8 cellular contexts compared by ENCODE assay signal in the genomic region with DNA sequence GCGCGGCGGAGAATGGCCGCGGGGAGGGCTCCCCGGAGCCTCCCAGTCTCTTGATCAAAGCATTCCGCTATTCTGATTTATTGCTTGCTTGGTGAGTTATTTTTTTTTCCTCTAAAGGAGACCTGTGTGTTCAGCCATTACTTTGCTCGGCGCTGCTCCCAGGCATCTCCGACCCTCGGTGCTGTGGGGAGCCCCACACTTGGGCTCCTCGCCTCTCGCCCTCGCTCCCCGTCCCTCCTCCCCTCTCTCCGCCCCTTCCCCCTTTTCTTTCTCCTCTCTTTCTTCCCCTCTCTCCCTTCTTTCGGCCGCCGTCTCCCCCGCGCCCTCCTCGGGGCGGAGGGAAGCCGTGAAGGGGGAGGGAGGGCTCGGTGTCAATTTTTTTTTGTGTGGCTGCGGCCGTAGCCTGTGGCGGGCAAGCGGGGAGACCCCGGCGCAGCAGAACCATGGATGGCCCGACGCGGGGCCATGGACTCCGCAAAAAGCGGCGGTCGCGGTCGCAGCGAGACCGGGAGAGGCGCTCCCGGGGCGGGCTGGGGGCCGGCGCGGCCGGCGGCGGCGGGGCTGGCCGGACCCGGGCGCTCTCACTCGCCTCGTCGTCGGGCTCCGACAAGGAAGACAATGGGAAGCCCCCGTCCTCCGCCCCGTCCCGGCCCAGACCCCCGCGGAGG. TPM values are rescaled to one million over a fixed set of nuclear protein-coding genes. Genes with fewer than 3 reads are reported as not detected.
A peak's percentile ranks its signal among the peaks of the same experiment; 100 is the strongest.
DNase-seq lines count a peak whose midpoint lies in the region; ATAC-seq and TF ChIP-seq lines count a peak whose summit lies in the region.

No MANE protein-coding gene starts in this region.

- no TSS peak for BruUV-seq in A673 (replicated peaks; lab: Mats Ljungman, UMichigan)

- H3K9me3 ChIP-seq in A673 (ENCODE audit: low read depth, low read length, poor library complexity, severe bottlenecking) (no peaks in the 10 kb centered on the region), WERI-Rb-1 (ENCODE audit: severe bottlenecking) (no peaks in the 10 kb centered on the region)

- ATAC-seq in HG03097 (IDR thresholded peaks at IDR 0.05; ENCODE audit: low FRiP score, unreplicated experiment) (no peak), HG03135 (IDR thresholded peaks at IDR 0.05; ENCODE audit: unreplicated experiment) (no peak)

- H3K27me3 ChIP-seq in A673 (replicated peaks; ENCODE audit: insufficient read depth, low read depth, low read length, poor library complexity) (no peaks in the 10 kb centered on the region), WERI-Rb-1 (ENCODE audit: insufficient read depth, low read depth, severe bottlenecking) (no peaks in the 10 kb centered on the region)

- CTCF ChIA-PET in A673 (lab: Charles Lee): no interaction called here

- POLR2A ChIA-PET in A673 (lab: Charles Lee; ENCODE audit: low non-redundant PET): no interaction called here

- intact Hi-C loops in A673 (cut with micrococcal nuclease; ENCODE audit: unreplicated experiment) (loop anchor here (5.0 kb wide), 1 partner anchor 238 kb away; no protein-coding TSS in a partner anchor), head of caudate nucleus (cut with DNase I) (no loop called here)

- TF ChIP-seq CTCF in A673 (conservative IDR thresholded peaks at IDR 0.05; ENCODE audit: low read depth, low read length) (no peak), GM13976 (IDR thresholded peaks at IDR 0.05; ENCODE audit: borderline replicate concordance, control extremely low read depth, extremely low read depth, insufficient read depth, missing control alignments) (no peak), WERI-Rb-1 (IDR thresholded peaks at IDR 0.05; ENCODE audit: low read depth, low read length) (no peak)

- H3K4me3 ChIP-seq in A673 (ENCODE audit: low read depth, low read length, poor library complexity, severe bottlenecking) (peak overlapping the region; percentile 81), WERI-Rb-1 (ENCODE audit: low read depth, low read length) (peak overlapping the region; percentile 91)

- no peaks in the 10 kb centered on the region for H3K36me3 ChIP-seq in A673 (ENCODE audit: insufficient read depth, low read length, poor library complexity, severe bottlenecking)
- 0 out of 2 replicates have a peak, but pooled peaks cover 4% of the 10 kb centered on the region for H3K36me3 ChIP-seq in WERI-Rb-1

- H3K27ac ChIP-seq in A673 (ENCODE audit: low read depth, low read length, poor library complexity, severe bottlenecking): peak overlapping the region; percentile 66
- H3K27ac ChIP-seq in WERI-Rb-1: peak overlapping the region; percentile 34; the same call in 1 of the 2 replicates

- peaks cover 10% of the 10 kb centered on the region for H3K4me1 ChIP-seq in A673 (ENCODE audit: insufficient read depth, low read length, poor library complexity, severe bottlenecking)

- in situ Hi-C loops in GM13976 (cut with MboI; ENCODE audit: low sequenced_read_pairs, unreplicated experiment): no loop called here

- DNase-seq in A673 (ENCODE audit: low spot score) (peak; percentile 43), GM13976 (ENCODE audit: low spot score) (peak; percentile 47), WERI-Rb-1 (peak; percentile 16), head of caudate nucleus (peak in 26 of 42 donors; percentile 5 to 56 (median 28)), putamen (ENCODE audit: low spot score) (peak; percentile 22)
- DNase-seq in activated effector memory CD4-positive, alpha-beta T cell treated with Interleukin-2 at 50 U/mL for 16 hours: no peak

RNA-seq across cellular contexts. Expression of a gene that starts 1.1 kb away (rescaled TPM):
- total RNA-seq in A673 (2021): 42.1 and 44.3 TPM in 2 replicates
